In the genomic region with DNA sequence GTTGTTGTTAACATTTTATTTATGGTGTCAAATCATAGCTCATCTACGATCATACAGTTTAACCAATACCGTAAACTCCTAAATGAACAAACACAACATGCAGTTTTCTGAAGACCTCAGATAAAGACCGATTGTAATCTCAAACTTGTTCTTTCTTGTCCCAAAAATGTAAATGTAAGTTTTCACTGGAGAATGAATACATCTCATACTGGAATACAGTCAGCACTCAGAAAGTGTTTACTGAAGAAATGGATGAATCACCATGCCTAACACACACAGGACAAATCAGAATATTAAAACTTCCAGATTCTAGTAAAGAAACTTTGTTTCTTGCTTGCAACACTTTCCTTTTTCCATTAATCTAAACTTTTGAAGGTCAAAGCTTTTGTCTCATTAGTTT, we compare ENCODE assay signal across 21 cellular contexts.
"Had no signal": no experiment of that assay in that cellular context is flagged by ENCODE, and none has a peak within 500 bp of the region (broad histone marks: within the 10 kb centered on the region; RNA-seq: fewer than 3 reads in every experiment).

No MANE protein-coding gene starts in this region.

- H3K9me3 ChIP-seq: esophagus muscularis mucosa, ovary, prostate gland, right atrium auricular region, thyroid gland had no signal

- FAIRE-seq: colon had no signal

- H3K4me3 ChIP-seq: esophagus muscularis mucosa, ovary, prostate gland, right atrium auricular region, thyroid gland had no signal

- H3K36me3 ChIP-seq: brain microvascular endothelial cell, esophagus muscularis mucosa, ovary, prostate gland, right atrium auricular region, thyroid gland had no signal

- ATAC-seq: activated CD4-positive, alpha-beta T cell treated with anti-CD3 and anti-CD28 coated beads for 36 hours; activated naive CD8-positive, alpha-beta T cell treated with anti-CD3 and anti-CD28 coated beads, Interleukin-2, amount 50 U/mL, for 24 hours; left ventricle myocardium superior; natural killer cell treated with Interleukin-12 subunit alpha and Interleukin-12 subunit beta and Interleukin-15 and Interleukin-18, amount 100 ng/mL, for 72 hours; stimulated activated naive CD8-positive, alpha-beta T cell treated with anti-CD3 and anti-CD28 coated beads, Interleukin-15, Interleukin-2, amounts not matched to agents 100 U/mL and 50 U/mL, for 24 hours had no signal

- H3K4me1 ChIP-seq: esophagus muscularis mucosa, prostate gland, right atrium auricular region, thyroid gland had no signal

- DNase-seq: activated B cell treated with CpG ODN at 0.5 μM for 24 hours; activated CD4-positive, alpha-beta memory T cell treated with anti-CD3 and anti-CD28 coated beads for 36 hours; activated CD4-positive, alpha-beta T cell treated with anti-CD3 and anti-CD28 coated beads for 36 hours; activated gamma-delta T cell; activated naive CD4-positive, alpha-beta T cell treated with anti-CD3 and anti-CD28 coated beads, Interleukin-2, amount 50 U/mL, for 16 hours; activated naive CD8-positive, alpha-beta T cell treated with anti-CD3 and anti-CD28 coated beads, Interleukin-2, amount 50 U/mL, for 24 hours; anterior cingulate cortex; brain microvascular endothelial cell; effector memory CD4-positive, alpha-beta T cell; immature natural killer cell; left ventricle myocardium superior; ovary; stimulated activated CD4-positive, alpha-beta T cell treated with anti-CD3 and anti-CD28 coated beads, Interleukin-4, amount 100 ng/mL, for 4 hours; stimulated activated naive CD8-positive, alpha-beta T cell treated with anti-CD3 and anti-CD28 coated beads, Interleukin-15, Interleukin-2, amounts not matched to agents 100 U/mL and 50 U/mL, for 24 hours; T1000; thyroid gland had no signal

- H3K27ac ChIP-seq: brain microvascular endothelial cell, esophagus muscularis mucosa, ovary, prostate gland, right atrium auricular region, thyroid gland had no signal

- H3K27me3 ChIP-seq: brain microvascular endothelial cell, ovary, right atrium auricular region, thyroid gland had no signal
